In the genomic region with DNA sequence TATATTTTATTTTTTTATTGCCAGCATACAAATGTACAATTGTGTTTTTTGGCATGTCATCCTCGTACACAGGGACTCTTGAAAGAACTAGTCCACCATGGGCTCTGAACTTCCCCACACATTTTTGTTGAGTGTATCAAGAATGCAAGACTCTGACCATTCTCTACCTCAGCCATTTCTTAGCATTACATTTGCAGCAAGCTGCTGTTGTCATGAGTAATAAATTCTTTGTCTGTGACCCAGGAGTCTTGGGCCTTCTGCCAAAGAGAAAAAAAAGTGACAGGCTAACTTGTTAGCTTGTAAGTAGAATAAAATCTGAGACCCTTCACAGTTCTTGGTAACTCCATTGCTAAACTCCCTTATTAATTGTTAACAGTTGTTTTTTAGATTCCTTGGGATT, we compare ENCODE assay signal across 13 cellular contexts.
DNase-seq lines count a peak whose midpoint lies in the region; ATAC-seq lines count a peak whose summit lies in the region.
"Had no signal": no experiment of that assay in that cellular context is flagged by ENCODE, and none has a peak within 500 bp of the region (broad histone marks: within the 10 kb centered on the region; RNA-seq: fewer than 3 reads in every experiment).

No MANE protein-coding gene starts in this region.

- in situ Hi-C loops in ACHN (cut with HindIII; ENCODE audit: low pct_ligation_motif_present, low pct_unique_long_range_greater_than_20kb, low sequenced_read_pairs): no loop called here

- ATAC-seq in GM21447 (IDR thresholded peaks at IDR 0.05; ENCODE audit: unreplicated experiment) (no peak), GM18520 (IDR thresholded peaks at IDR 0.05; ENCODE audit: unreplicated experiment) (no peak)
- ATAC-seq: stimulated activated effector memory CD8-positive, alpha-beta T cell treated with anti-CD3 and anti-CD28 coated beads, Interleukin-12 subunit alpha, Interleukin-12 subunit beta, amount 100 ng/mL, for 72 hours; T-cell had no signal

- DNase-seq in ACHN (peak; percentile 99), HT1080 (ENCODE audit: low read depth) (peak; percentile 95), amniotic epithelial cell (ENCODE audit: low read depth) (peak; percentile 73), iPS-NIHi11 (ENCODE audit: low spot score) (peak; percentile 14), NCI-H524 (lab: John Stamatoyannopoulos, UW) (no peak)
- no peak for DNase-seq in effector CD8-positive, alpha-beta T cell (lab: John Stamatoyannopoulos, UW)
- DNase-seq: foreskin melanocyte; NCI-H345; stimulated activated CD4-positive, alpha-beta T cell treated with anti-CD3 and anti-CD28 coated beads, Interleukin-12 subunit alpha, Interleukin-12 subunit beta, amount 100 ng/mL, for 4 hours; T-cell had no signal

Comparison
In these comparisons a context has a peak if more than half of its experiments do, and no peak if none do; other contexts are left out.
1. DNase-seq: peak in ACHN (single experiment), HT1080 (single experiment), amniotic epithelial cell (single experiment) and iPS-NIHi11 (single experiment); none in effector CD8-positive, alpha-beta T cell (single experiment) and NCI-H524 (0 of 2).